ENCODE assay signal across 22 cellular contexts in genomic region chr12:118536306-118536900, GRCh38.
DNase-seq lines count a peak whose midpoint lies in the region; ATAC-seq, FAIRE-seq and TF ChIP-seq lines count a peak whose summit lies in the region.
"Had no signal": no experiment of that assay in that cellular context is flagged by ENCODE, and none has a peak within 500 bp of the region (broad histone marks: within the 10 kb centered on the region; RNA-seq: fewer than 3 reads in every experiment).

No MANE protein-coding gene starts in this region.

- peak overlapping the region; percentile 96; the same call in 1 of the 2 replicates for H2BK5ac ChIP-seq in H1 (ENCODE audit: low read depth, low read length)

- no peak overlapping the region for H3K56ac ChIP-seq in H1 (replicated peaks; ENCODE audit: insufficient read length, low read depth, low read length)

- no peaks in the 10 kb centered on the region for H3K27me3 Mint-ChIP-seq in natural killer cell (ENCODE audit: low read depth in 2 of 2)

- peak overlapping the region; percentile 78 for H4K91ac ChIP-seq in H1 (replicated peaks; ENCODE audit: insufficient read length, low read length)

- no peak for ATAC-seq in natural killer cell
- ATAC-seq: activated CD8-positive, alpha-beta T cell treated with anti-CD3 and anti-CD28 coated beads, Interleukin-2, amount 10 ng/mL, durations not matched to agents 7 days and 5 days; body of pancreas; GM12878; pancreas had no signal

- H2BK120ac ChIP-seq in H1 (replicated peaks; ENCODE audit: low read depth, low read length), result peak overlapping the region; percentile 77

- peak overlapping the region; percentile 34 for H3K18ac ChIP-seq in H1 (ENCODE audit: extremely low read depth, low read length)

- H2BK12ac ChIP-seq in H1 (ENCODE audit: low read depth, low read length), result peak overlapping the region; percentile 78; the same call in 1 of the 2 replicates

- TF ChIP-seq POLR2A in H1 (IDR thresholded peaks at IDR 0.05; ENCODE audit: control extremely low read depth in 1 of 2, low read depth in 2 of 2, low read length in 2 of 2) (no peak), transverse colon (IDR thresholded peaks at IDR 0.05) (no peak)

- no peak overlapping the region for H3K27ac ChIP-seq in H1 (ENCODE audit: low read depth, low read length)
- peak overlapping the region; percentile 52 for H3K27ac ChIP-seq in muscle layer of colon (ENCODE audit: low read depth, low read length)
- H3K27ac ChIP-seq in transverse colon, result peak overlapping the region; percentile 76 to 86 (median 80)
- H3K27ac ChIP-seq: body of pancreas, lower lobe of right lung, pancreas, spleen had no signal

- H3K9me3 Mint-ChIP-seq in natural killer cell, result no peaks in the 10 kb centered on the region

- no peak overlapping the region for H3K23ac ChIP-seq in H1 (ENCODE audit: insufficient read length)

- peak overlapping the region; percentile 98 for H2BK20ac ChIP-seq in H1 (ENCODE audit: low read length)

- TF ChIP-seq CTCF in H1 (IDR thresholded peaks at IDR 0.05; ENCODE audit: control extremely low read depth in 1 of 3, insufficient read depth in 1 of 3, low read depth in 1 of 3, low read length in 3 of 3) (no peak), transverse colon (IDR thresholded peaks at IDR 0.05) (no peak), D721Med (IDR thresholded peaks at IDR 0.05; ENCODE audit: insufficient read depth, missing control alignments) (no peak), natural killer cell (IDR thresholded peaks at IDR 0.05) (no peak)

- FAIRE-seq in H1 (lab: Jason Lieb, UNC) (no peak), D721Med (lab: Jason Lieb, UNC) (no peak)
- FAIRE-seq: GM12878, pancreas had no signal

- no peak for TF ChIP-seq RAD21 in H1 (IDR thresholded peaks at IDR 0.05 in 1 of 2, conservative IDR thresholded peaks at IDR 0.05 in 1 of 2; ENCODE audit: low read depth in 2 of 2, low read length in 2 of 2)

- H4K5ac ChIP-seq in H1 (ENCODE audit: insufficient read length, low read depth, low read length), result no peak overlapping the region

- no peak overlapping the region for H4K8ac ChIP-seq in H1 (ENCODE audit: extremely low read depth, insufficient read depth, low read length)

- H3K9ac ChIP-seq in H1 (replicated peaks in 1 of 4; ENCODE audit: extremely low read depth in 1 of 4, low read depth in 3 of 4, low read length in 3 of 4) (no peak overlapping the region), muscle layer of colon (ENCODE audit: low read length) (no peak overlapping the region)

- H3K79me2 ChIP-seq in H1 (ENCODE audit: control insufficient read depth in 1 of 2, insufficient read depth in 2 of 2, low read length in 2 of 2), result no peaks in the 10 kb centered on the region

- H3K4me1 Mint-ChIP-seq in natural killer cell, result no peaks in the 10 kb centered on the region
- H3K4me1 Mint-ChIP-seq: B cell had no signal

- WGBS in H1 (ENCODE audit: extremely low coverage in 1 of 2, insufficient coverage in 1 of 2, insufficient read length in 1 of 2, insufficient replicate concordance in 2 of 2, low coverage in 1 of 2, low lambda C conversion rate in 2 of 2, missing lambda C conversion rate in 1 of 2), 2 experiments, result 81% methylated on average over 8 of the region's 8 CpGs; no CpG with 5 or more reads in 1 of the 2 experiments
- 45 to 61% methylated on average over 3 to 8 of the region's 8 CpGs for WGBS in transverse colon (ENCODE audit: low coverage in 1 of 2), 2 donors

- no peak overlapping the region for H2BK15ac ChIP-seq in H1 (ENCODE audit: low read length)

- no peak overlapping the region for H3K4me2 ChIP-seq in H1 (ENCODE audit: insufficient read depth in 1 of 2, low read depth in 2 of 2, low read length in 2 of 2)

- H3K4me1 ChIP-seq in H1 (replicated peaks in 1 of 4; ENCODE audit: control insufficient read depth in 3 of 4, insufficient read depth in 4 of 4, low read length in 3 of 4) (peaks cover 6 to 19% (median 12%) of the 10 kb centered on the region in 4 experiments), muscle layer of colon (ENCODE audit: insufficient read depth, low read length) (peaks cover 39% of the 10 kb centered on the region), transverse colon (peaks cover 0 to 14% (median 7%) of the 10 kb centered on the region in 4 donors)
- H3K4me1 ChIP-seq: body of pancreas, lower lobe of right lung, pancreas, spleen, suprapubic skin had no signal

- H2AK5ac ChIP-seq in H1 (ENCODE audit: low read depth, low read length), result peak overlapping the region; percentile 60; the same call in 1 of the 2 replicates

- intact Hi-C loops in transverse colon (cut with DNase I; ENCODE audit: low total_unique reads), result no loop called here
- intact Hi-C loops in natural killer cell (cut with micrococcal nuclease), result no loop called here

- H3K79me1 ChIP-seq in H1 (ENCODE audit: low read depth, low read length), result no peaks in the 10 kb centered on the region

- in situ Hi-C loops in transverse colon (cut with MboI; ENCODE audit: low pct_ligation_motif_present in 1 of 4, low pct_unique_long_range_greater_than_20kb in 1 of 4, low sequenced_read_pairs in 3 of 4), result no loop called here

- no peaks in the 10 kb centered on the region for H3K9me3 ChIP-seq in H1 (ENCODE audit: insufficient read depth in 2 of 2, low read depth in 1 of 2, low read length in 1 of 2)
- no peaks in the 10 kb centered on the region for H3K9me3 ChIP-seq in muscle layer of colon (ENCODE audit: low read length)
- H3K9me3 ChIP-seq in transverse colon, result no peaks in the 10 kb centered on the region
- H3K9me3 ChIP-seq: body of pancreas, lower lobe of right lung, pancreas, spleen, suprapubic skin had no signal

- no peak overlapping the region for H3K27ac Mint-ChIP-seq in natural killer cell
- H3K27ac Mint-ChIP-seq: activated CD8-positive, alpha-beta T cell treated with anti-CD3 and anti-CD28 coated beads, Interleukin-2, amount 10 ng/mL, durations not matched to agents 7 days and 5 days; activated naive CD8-positive, alpha-beta T cell; B cell had no signal

- no peaks in the 10 kb centered on the region for H3K36me3 Mint-ChIP-seq in natural killer cell
- H3K36me3 Mint-ChIP-seq: activated naive CD8-positive, alpha-beta T cell had no signal

- H3K27me3 ChIP-seq in H1 (replicated peaks in 1 of 4; ENCODE audit: control insufficient read depth in 3 of 4, extremely low read depth in 1 of 4, insufficient read depth in 3 of 4, low read length in 3 of 4) (no peaks in the 10 kb centered on the region), muscle layer of colon (ENCODE audit: control insufficient read depth in 1 of 2, insufficient read depth in 2 of 2, low read length in 2 of 2) (no peaks in the 10 kb centered on the region), transverse colon (no peaks in the 10 kb centered on the region)
- H3K27me3 ChIP-seq: body of pancreas, pancreas, suprapubic skin had no signal

- H3K4me3 ChIP-seq in H1 (ENCODE audit: extremely low read depth in 1 of 4, insufficient read depth in 2 of 4, low read depth in 3 of 4, low read length in 4 of 4) (no peak overlapping the region), muscle layer of colon (ENCODE audit: low read depth in 1 of 2, low read length in 2 of 2) (no peak overlapping the region), transverse colon (no peak overlapping the region)
- H3K4me3 ChIP-seq: body of pancreas, GM12878, lower lobe of right lung, pancreas, spleen, suprapubic skin had no signal

- no peak overlapping the region for H3K4me3 Mint-ChIP-seq in natural killer cell
- H3K4me3 Mint-ChIP-seq: activated CD8-positive, alpha-beta T cell treated with anti-CD3 and anti-CD28 coated beads, Interleukin-2, amount 10 ng/mL, durations not matched to agents 7 days and 5 days; activated naive CD8-positive, alpha-beta T cell; B cell had no signal

- TF ChIP-seq EP300 in H1 (IDR thresholded peaks at IDR 0.05; ENCODE audit: borderline replicate concordance in 1 of 2, low read depth in 2 of 2, low read length in 2 of 2) (no peak), transverse colon (IDR thresholded peaks at IDR 0.05; ENCODE audit: low read depth) (no peak)

- DNase-seq in NCI-H2227 (lab: John Stamatoyannopoulos, UW; ENCODE audit: unreplicated experiment) (peak; percentile 7), NCI-H2227 treated with DMSO at 0.1 percent for 48 hours (lab: John Stamatoyannopoulos, UW) (no peak), H1 (ENCODE audit: low read depth in 1 of 2, low spot score in 2 of 2) (no peak), transverse colon (no peak), D721Med (ENCODE audit: insufficient read length, low spot score) (no peak), natural killer cell (no peak), NCI-H1105 treated with DMSO at 0.1 percent for 48 hours (lab: John Stamatoyannopoulos, UW) (no peak)
- DNase-seq: 8988T; activated CD8-positive, alpha-beta T cell treated with anti-CD3 and anti-CD28 coated beads, Interleukin-2, amount 10 ng/mL, durations not matched to agents 7 days and 5 days; activated T-cell treated with anti-CD3 and anti-CD28 coated beads, Interleukin-2, amount 50 U/mL, for 48 hours; body of pancreas; GF-D8; Kasumi-1; lower lobe of right lung; NCI-H446 treated with DMSO at 0.1 percent for 48 hours; pancreas; spleen had no signal

- CTCF ChIA-PET in H1 (lab: Charles Lee; ENCODE audit: partially characterized antibody), result interaction anchor here (1.0 to 1.4 kb wide), 4 partner anchors 13 to 908 kb away, joined by 3 to 5 read pairs (median 3); no protein-coding TSS in a partner anchor

- H3K14ac ChIP-seq in H1 (ENCODE audit: insufficient read length), result no peak overlapping the region

- peak overlapping the region; percentile 63 for H3K4ac ChIP-seq in H1 (replicated peaks; ENCODE audit: insufficient read length, low read depth, low read length)

- no peaks in the 10 kb centered on the region for H4K20me1 ChIP-seq in H1 (replicated peaks in 1 of 2; ENCODE audit: control insufficient read depth in 1 of 2, insufficient read depth in 2 of 2, low read length in 2 of 2)

- no peaks in the 10 kb centered on the region for H3K23me2 ChIP-seq in H1 (ENCODE audit: low read depth, low read length)

- POLR2A ChIA-PET in H1 (lab: Charles Lee; ENCODE audit: partially characterized antibody), result interaction anchor here (0.9 to 2.1 kb wide), 3 partner anchors 18 to 64 kb away, joined by 3 to 6 read pairs (median 4); no protein-coding TSS in a partner anchor

- H3K36me3 ChIP-seq in H1 (ENCODE audit: control insufficient read depth in 2 of 4, insufficient read depth in 4 of 4, low read length in 3 of 4), result no peaks in the 10 kb centered on the region
- no peaks in the 10 kb centered on the region for H3K36me3 ChIP-seq in muscle layer of colon (ENCODE audit: insufficient read depth, low read length)
- H3K36me3 ChIP-seq in transverse colon, result no peaks in the 10 kb centered on the region
- H3K36me3 ChIP-seq: lower lobe of right lung, pancreas, spleen, suprapubic skin had no signal

- no peak overlapping the region for H2AFZ ChIP-seq in H1 (ENCODE audit: low read length)

TF ChIP-seq in H1, 55 proteins besides CTCF, POLR2A, EP300 and RAD21:
- no peak for TF ChIP-seq HDAC6 (IDR thresholded peaks at IDR 0.05; ENCODE audit: low read depth, low read length)
- TF ChIP-seq GTF2F1 (IDR thresholded peaks at IDR 0.05; ENCODE audit: borderline replicate concordance, low read depth, low read length), result no peak
- no peak for TF ChIP-seq HDAC2 (IDR thresholded peaks at IDR 0.05; ENCODE audit: borderline replicate concordance in 1 of 2, low read depth in 2 of 2, low read length in 2 of 2)
- TF ChIP-seq NANOG (IDR thresholded peaks at IDR 0.05; ENCODE audit: insufficient read depth, low read depth, low read length, poor library complexity, severe bottlenecking), result no peak
- no peak for TF ChIP-seq CTBP2 (IDR thresholded peaks at IDR 0.05; ENCODE audit: borderline replicate concordance, insufficient read depth, insufficient read length, low read length)
